In genomic region chr4:3354455-3354811, GRCh38 we compare ENCODE assay signal across 12 cellular contexts.
"Had no signal": no experiment of that assay in that cellular context is flagged by ENCODE, and none has a peak within 500 bp of the region (broad histone marks: within the 10 kb centered on the region; RNA-seq: fewer than 3 reads in every experiment).

No MANE protein-coding gene starts in this region.

- H3K27me3 Mint-ChIP-seq: activated naive CD8-positive, alpha-beta T cell; T-cell had no signal

- H3K27me3 ChIP-seq: left lung, thyroid gland had no signal

- H3K27ac ChIP-seq: skin epidermis, thyroid gland had no signal

- H3K4me1 Mint-ChIP-seq: endodermal cell had no signal

- DNase-seq: activated CD4-positive, alpha-beta T cell treated with anti-CD3 and anti-CD28 coated beads, Interleukin-2, amount 10 ng/mL, durations not matched to agents 7 days and 5 days; activated CD8-positive, alpha-beta memory T cell treated with anti-CD3 and anti-CD28 coated beads for 24 hours; endodermal cell; foreskin fibroblast; left lung; retina; T-cell; T1000; thyroid gland had no signal

- H3K4me3 Mint-ChIP-seq: activated CD4-positive, alpha-beta T cell treated with anti-CD3 and anti-CD28 coated beads, Interleukin-2, amount 10 ng/mL, durations not matched to agents 7 days and 5 days; activated naive CD8-positive, alpha-beta T cell; endodermal cell; neural crest cell had no signal

- H3K4me1 ChIP-seq: thyroid gland had no signal

- H3K36me3 ChIP-seq: left lung, thyroid gland had no signal

- ATAC-seq: left lung, T-cell had no signal

- H3K9me3 ChIP-seq: thyroid gland had no signal

- H3K27ac Mint-ChIP-seq: activated naive CD8-positive, alpha-beta T cell; endodermal cell had no signal

- H3K4me3 ChIP-seq: left lung, skin epidermis, thyroid gland had no signal
